ENCODE assay signal across 1 cellular context in genomic region chr11:86395061-86395551, GRCh38.
TF ChIP-seq lines count a peak whose summit lies in the region.

No MANE protein-coding gene starts in this region.

TF ChIP-seq in SK-N-SH, 30 proteins besides CTCF, POLR2A, EP300 and RAD21 (continued from another document):
- TF ChIP-seq REST (IDR thresholded peaks at IDR 0.05; ENCODE audit: low read depth, low read length) (no peak), FOSL2 (IDR thresholded peaks at IDR 0.05; ENCODE audit: borderline replicate concordance, low read depth) (no peak), MXI1 (IDR thresholded peaks at IDR 0.05; ENCODE audit: low read depth, low read length) (no peak)
